In genomic region chr11:120473486-120473885, GRCh38 we compare ENCODE assay signal across 1 cellular context.
TF ChIP-seq lines count a peak whose summit lies in the region.

No MANE protein-coding gene starts in this region.

TF ChIP-seq in IMR-90, 13 proteins besides CTCF, POLR2A, EP300 and RAD21 (continued from another document):
- TF ChIP-seq, protein P1, sequence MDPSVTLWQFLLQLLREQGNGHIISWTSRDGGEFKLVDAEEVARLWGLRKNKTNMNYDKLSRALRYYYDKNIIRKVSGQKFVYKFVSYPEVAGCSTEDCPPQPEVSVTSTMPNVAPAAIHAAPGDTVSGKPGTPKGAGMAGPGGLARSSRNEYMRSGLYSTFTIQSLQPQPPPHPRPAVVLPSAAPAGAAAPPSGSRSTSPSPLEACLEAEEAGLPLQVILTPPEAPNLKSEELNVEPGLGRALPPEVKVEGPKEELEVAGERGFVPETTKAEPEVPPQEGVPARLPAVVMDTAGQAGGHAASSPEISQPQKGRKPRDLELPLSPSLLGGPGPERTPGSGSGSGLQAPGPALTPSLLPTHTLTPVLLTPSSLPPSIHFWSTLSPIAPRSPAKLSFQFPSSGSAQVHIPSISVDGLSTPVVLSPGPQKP (IDR thresholded peaks at IDR 0.05; ENCODE audit: borderline replicate concordance, low read depth, low read length): no peak
- TF ChIP-seq CHD1 (IDR thresholded peaks at IDR 0.05; ENCODE audit: low read depth, low read length) (no peak), MAZ (IDR thresholded peaks at IDR 0.05; ENCODE audit: borderline replicate concordance, low read depth, low read length) (no peak), RCOR1 (IDR thresholded peaks at IDR 0.05; ENCODE audit: insufficient replicate concordance, low read length) (no peak), BHLHE40 (IDR thresholded peaks at IDR 0.05; ENCODE audit: low read depth, low read length) (no peak)
